Comparison of ENCODE assay signal across 13 cellular contexts in genomic region chr17:15498107-15498506, GRCh38. TPM values are rescaled to one million over a fixed set of nuclear protein-coding genes. Genes with fewer than 3 reads are reported as not detected.
DNase-seq lines count a peak whose midpoint lies in the region; ATAC-seq and TF ChIP-seq lines count a peak whose summit lies in the region.
"Had no signal": no experiment of that assay in that cellular context is flagged by ENCODE, and none has a peak within 500 bp of the region (broad histone marks: within the 10 kb centered on the region; RNA-seq: fewer than 3 reads in every experiment).

No MANE protein-coding gene starts in this region.

- H3K4me2 ChIP-seq in GM23248 (ENCODE audit: unreplicated experiment) (no peak overlapping the region), OCI-LY7 (ENCODE audit: low read length) (peak overlapping the region; percentile 46; the same call in 1 of the 2 replicates)
- H3K4me2 ChIP-seq: BLaER1 treated with 17β-estradiol and CSF1 and Interleukin-3, amounts not matched to agents 10 nM and 100 nM had no signal

- no peaks in the 10 kb centered on the region for H3K27me3 ChIP-seq in GM23248 (replicated peaks; ENCODE audit: insufficient read depth)
- H3K27me3 ChIP-seq: BLaER1 treated with 17β-estradiol and CSF1 and Interleukin-3, amounts not matched to agents 10 nM and 100 nM; neutrophil; suprapubic skin had no signal

- CTCF ChIA-PET in OCI-LY7 (lab: Charles Lee; ENCODE audit: unreplicated experiment), result no interaction called here

- ATAC-seq in GM18873 (IDR thresholded peaks at IDR 0.05; ENCODE audit: low FRiP score, unreplicated experiment), result no peak
- ATAC-seq in GM18907 (IDR thresholded peaks at IDR 0.05; ENCODE audit: unreplicated experiment), result no peak

- H4K20me1 ChIP-seq in GM23248 (ENCODE audit: insufficient read depth) (no peaks in the 10 kb centered on the region), OCI-LY7 (ENCODE audit: insufficient read depth, low read length) (no peaks in the 10 kb centered on the region)
- H4K20me1 ChIP-seq: BLaER1 treated with 17β-estradiol and CSF1 and Interleukin-3, amounts not matched to agents 10 nM and 100 nM had no signal

- H3K79me2 ChIP-seq in GM23248 (ENCODE audit: insufficient read depth) (no peaks in the 10 kb centered on the region), OCI-LY7 (ENCODE audit: insufficient read depth, low read depth, low read length) (no peaks in the 10 kb centered on the region)

- no peaks in the 10 kb centered on the region for H3F3A ChIP-seq in GM23248 (ENCODE audit: insufficient read depth)

- intact Hi-C loops in OCI-LY7 (cut with micrococcal nuclease; ENCODE audit: unreplicated experiment), result no loop called here

- H3K4me3 ChIP-seq in GM23248, result no peak overlapping the region
- H3K4me3 ChIP-seq in OCI-LY7 (ENCODE audit: low read depth, low read length, poor library complexity, severe bottlenecking), result no peak overlapping the region
- H3K4me3 ChIP-seq: BLaER1 treated with 17β-estradiol and CSF1 and Interleukin-3, amounts not matched to agents 10 nM and 100 nM; suprapubic skin had no signal

- H3K9ac ChIP-seq in GM23248, result no peak overlapping the region
- H3K9ac ChIP-seq: BLaER1 treated with 17β-estradiol and CSF1 and Interleukin-3, amounts not matched to agents 10 nM and 100 nM had no signal

- in situ Hi-C loops in ACHN (cut with HindIII; ENCODE audit: low pct_ligation_motif_present, low pct_unique_long_range_greater_than_20kb, low sequenced_read_pairs), result no loop called here
- in situ Hi-C loops in GM23248 (cut with MboI), result no loop called here

- H3K36me3 ChIP-seq in GM23248 (ENCODE audit: low read depth), result no peaks in the 10 kb centered on the region
- no peaks in the 10 kb centered on the region for H3K36me3 ChIP-seq in OCI-LY7 (ENCODE audit: insufficient read depth, low read length)
- H3K36me3 ChIP-seq: BLaER1 treated with 17β-estradiol and CSF1 and Interleukin-3, amounts not matched to agents 10 nM and 100 nM; neutrophil; suprapubic skin had no signal

- WGBS in GM23248 (ENCODE audit: low coverage in 1 of 2, low lambda C conversion rate in 2 of 2, missing lambda C conversion rate in 2 of 2), 2 experiments, result 64 to 67% methylated on average over 2 of the region's 2 CpGs

- no peaks in the 10 kb centered on the region for H3K9me3 ChIP-seq in GM23248 (ENCODE audit: low read depth)
- H3K9me3 ChIP-seq in OCI-LY7 (ENCODE audit: low read length), result no peaks in the 10 kb centered on the region
- H3K9me3 ChIP-seq: BLaER1 treated with 17β-estradiol and CSF1 and Interleukin-3, amounts not matched to agents 10 nM and 100 nM; neutrophil; suprapubic skin had no signal

- H2AFZ ChIP-seq in GM23248, result no peak overlapping the region
- H2AFZ ChIP-seq in OCI-LY7 (ENCODE audit: low read length), result peak overlapping the region; percentile 85; the same call in 1 of the 2 replicates

- peak; percentile 27 for DNase-seq in ACHN
- peak; percentile 36 for DNase-seq in GM23248
- DNase-seq in OCI-LY7 (ENCODE audit: low spot score), result peak; percentile 37
- peak; percentile 25 for DNase-seq in cerebellar cortex (ENCODE audit: low spot score)
- no peak for DNase-seq in middle frontal gyrus (ENCODE audit: extremely low spot score, low spot score)
- no peak for DNase-seq in cerebellar nuclear complex (lab: John Stamatoyannopoulos, UW)
- DNase-seq: activated CD8-positive, alpha-beta memory T cell treated with anti-CD3 and anti-CD28 coated beads for 24 hours; GF-D8 had no signal

- H3K27ac ChIP-seq in GM23248 (no peak overlapping the region), OCI-LY7 (ENCODE audit: low read depth, low read length, poor library complexity, severe bottlenecking) (no peak overlapping the region)
- H3K27ac ChIP-seq: BLaER1 treated with 17β-estradiol and CSF1 and Interleukin-3, amounts not matched to agents 10 nM and 100 nM; neutrophil; suprapubic skin had no signal

- H3K9me2 ChIP-seq in GM23248 (ENCODE audit: insufficient read depth) (no peaks in the 10 kb centered on the region), OCI-LY7 (ENCODE audit: insufficient read depth, low read length) (no peaks in the 10 kb centered on the region)

- BruUV-seq in OCI-LY7 (replicated peaks; lab: Mats Ljungman, UMichigan), result no TSS peak

- POLR2A ChIA-PET in OCI-LY7 (lab: Charles Lee), result interaction anchor here (1.3 kb wide), 1 partner anchor 18 kb away, joined by 3 read pairs; no protein-coding TSS in a partner anchor

- H3K4me1 ChIP-seq in GM23248 (ENCODE audit: insufficient read depth), result peaks cover 9% of the 10 kb centered on the region; the same call in 1 of the 2 replicates
- H3K4me1 ChIP-seq in OCI-LY7 (ENCODE audit: insufficient read depth, low read length, poor library complexity, severe bottlenecking), result peaks cover 6% of the 10 kb centered on the region

- TF ChIP-seq CTCF in OCI-LY7 (conservative IDR thresholded peaks at IDR 0.05; ENCODE audit: low read length), result no peak

RNA-seq across cellular contexts. Expression of gene CDRT4, which starts 30.7 kb away (rescaled TPM):
- total RNA-seq in GM23248 (2014; rRNA removed; shearing (Covaris generic)), result 3.8 and 23.3 TPM in 2 replicates
- polyA plus RNA-seq in GM23248 (2016; fragmentation: Nextera tagmentation; extraction: Ambion mirVana), result 3.0 and 4.1 TPM in 2 replicates
- total RNA-seq in OCI-LY7 (2014; rRNA removed; shearing (Covaris generic)), result 0.31 and 1.7 TPM in 2 replicates
- total RNA-seq in OCI-LY7 (2022), result 6.2 and 7.1 TPM in 2 replicates

Comparison
In these comparisons a context has a peak if more than half of its experiments do, and no peak if none do; other contexts are left out.
1. DNase-seq: peak in ACHN (single experiment), GM23248 (single experiment), OCI-LY7 (single experiment) and cerebellar cortex (single experiment); none in middle frontal gyrus (single experiment) and cerebellar nuclear complex (0 of 2).